In the genomic region with DNA sequence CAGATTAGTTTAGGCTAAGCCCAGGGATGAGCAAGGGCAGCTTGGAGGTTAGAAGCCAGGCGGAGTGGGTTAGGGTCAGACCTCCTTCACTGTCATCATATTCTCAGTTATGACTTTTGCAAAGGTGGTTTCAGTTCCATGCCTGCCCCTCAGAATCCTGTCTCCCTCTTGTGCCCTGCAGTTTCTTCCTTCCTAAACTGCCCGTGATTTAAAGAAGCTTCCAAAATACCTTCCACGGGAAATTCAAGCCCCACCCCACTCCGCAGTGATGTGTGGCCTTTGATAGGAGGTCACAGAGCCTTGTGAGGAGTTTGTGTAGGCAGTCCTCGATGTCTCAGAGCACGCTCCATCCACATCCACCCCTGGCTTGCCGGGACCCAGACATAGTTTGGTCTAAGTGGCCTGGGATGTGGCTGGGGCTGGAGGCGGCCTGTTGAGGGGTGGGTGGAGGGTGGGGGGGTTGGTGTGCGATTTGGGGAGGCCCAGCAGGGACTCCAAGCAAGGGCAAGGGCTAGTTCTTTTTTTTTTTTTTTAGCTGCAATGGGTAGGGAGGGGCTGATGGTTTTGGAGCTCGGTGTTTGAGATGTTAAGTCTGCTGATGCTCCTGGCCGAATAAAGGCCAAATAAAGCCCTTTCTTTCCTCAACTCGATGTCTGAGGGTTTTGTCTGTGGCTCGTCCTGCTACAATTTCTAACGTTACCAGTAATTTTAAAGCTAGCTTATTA, we compare ENCODE assay signal across 8 cellular contexts. TPM values are rescaled to one million over a fixed set of nuclear protein-coding genes. Genes with fewer than 3 reads are reported as not detected.
DNase-seq lines count a peak whose midpoint lies in the region; ATAC-seq and TF ChIP-seq lines count a peak whose summit lies in the region.

No MANE protein-coding gene starts in this region.

- in situ Hi-C loops in GM23248 (cut with MboI) = no loop called here

- H3K4me3 Mint-ChIP-seq in activated T-cell treated with anti-CD3 and anti-CD28 coated beads, Interleukin-2, amount 50 U/mL, for 4 hours = peak overlapping the region; percentile 93

- ATAC-seq in activated T-cell treated with anti-CD3 and anti-CD28 coated beads, Interleukin-2, amount 50 U/mL, for 4 hours = peak in 1 of 2 donors; percentile 11
- peak; percentile 5 for ATAC-seq in stimulated activated naive CD8-positive, alpha-beta T cell treated with anti-CD3 and anti-CD28 coated beads, Interleukin-15, Interleukin-2, amounts not matched to agents 100 U/mL and 50 U/mL, for 24 hours
- ATAC-seq in HG02973 (IDR thresholded peaks at IDR 0.05; ENCODE audit: unreplicated experiment) (no peak), HG03280 (IDR thresholded peaks at IDR 0.05; ENCODE audit: unreplicated experiment) (no peak)

- no peak overlapping the region for H2AFZ ChIP-seq in GM23248

- peaks cover 35% of the 10 kb centered on the region for H3F3A ChIP-seq in GM23248 (ENCODE audit: insufficient read depth)

- no peaks in the 10 kb centered on the region for H4K20me1 ChIP-seq in GM23248 (ENCODE audit: insufficient read depth)

- H3K4me2 ChIP-seq in GM23248 (ENCODE audit: unreplicated experiment) = peak overlapping the region; percentile 71

- H3K79me2 ChIP-seq in GM23248 (ENCODE audit: insufficient read depth) = peaks cover 48% of the 10 kb centered on the region

- TF ChIP-seq CTCF in right atrium auricular region (IDR thresholded peaks at IDR 0.05) = no peak

- H3K4me3 ChIP-seq in GM23248 = no peak overlapping the region
- peak overlapping the region in 1 of 2 donors; percentile 44 for H3K4me3 ChIP-seq in right atrium auricular region

- peaks cover 9% of the 10 kb centered on the region for H3K36me3 Mint-ChIP-seq in activated T-cell treated with anti-CD3 and anti-CD28 coated beads, Interleukin-2, amount 50 U/mL, for 4 hours (ENCODE audit: insufficient read depth)

- no peak for DNase-seq in GM23248
- DNase-seq in activated T-cell treated with anti-CD3 and anti-CD28 coated beads, Interleukin-2, amount 50 U/mL, for 4 hours = no peak
- DNase-seq in right atrium auricular region (ENCODE audit: low spot score) = no peak
- peak; percentile 58 for DNase-seq in stimulated activated naive CD8-positive, alpha-beta T cell treated with anti-CD3 and anti-CD28 coated beads, Interleukin-15, Interleukin-2, amounts not matched to agents 100 U/mL and 50 U/mL, for 24 hours
- no peak for DNase-seq in Kasumi-1 (lab: John Stamatoyannopoulos, UW)
- DNase-seq in activated gamma-delta T cell (lab: John Stamatoyannopoulos, UW) = no peak

- H3K27ac ChIP-seq in GM23248 (peak overlapping the region; percentile 55), right atrium auricular region (peak overlapping the region; percentile 84 to 88)

- H3K27me3 ChIP-seq in GM23248 (replicated peaks; ENCODE audit: insufficient read depth) = no peaks in the 10 kb centered on the region
- H3K27me3 ChIP-seq in right atrium auricular region = no peaks in the 10 kb centered on the region

- H3K4me1 ChIP-seq in GM23248 (ENCODE audit: insufficient read depth) = peaks cover 32% of the 10 kb centered on the region
- H3K4me1 ChIP-seq in right atrium auricular region = peaks cover 0 to 49% of the 10 kb centered on the region in 2 donors

- H3K27me3 Mint-ChIP-seq in activated T-cell treated with anti-CD3 and anti-CD28 coated beads, Interleukin-2, amount 50 U/mL, for 4 hours (ENCODE audit: low read depth) = no peaks in the 10 kb centered on the region

- H3K9me3 Mint-ChIP-seq in activated T-cell treated with anti-CD3 and anti-CD28 coated beads, Interleukin-2, amount 50 U/mL, for 4 hours = no peaks in the 10 kb centered on the region

- H3K36me3 ChIP-seq in GM23248 (ENCODE audit: low read depth) = no peaks in the 10 kb centered on the region
- H3K36me3 ChIP-seq in right atrium auricular region = no peaks in the 10 kb centered on the region

- H3K9me2 ChIP-seq in GM23248 (ENCODE audit: insufficient read depth) = no peaks in the 10 kb centered on the region

- H3K9me3 ChIP-seq in GM23248 (ENCODE audit: low read depth) = no peaks in the 10 kb centered on the region
- H3K9me3 ChIP-seq in right atrium auricular region = no peaks in the 10 kb centered on the region

- peaks cover 50% of the 10 kb centered on the region for H3K4me1 Mint-ChIP-seq in activated T-cell treated with anti-CD3 and anti-CD28 coated beads, Interleukin-2, amount 50 U/mL, for 4 hours (ENCODE audit: low read depth)

- 61 to 65% methylated on average over 12 to 14 of the region's 14 CpGs for WGBS in GM23248 (ENCODE audit: low coverage in 1 of 2, low lambda C conversion rate in 2 of 2, missing lambda C conversion rate in 2 of 2), 2 experiments

- H3K9ac ChIP-seq in GM23248 = peak overlapping the region; percentile 80

RNA-seq across cellular contexts. Expression of a gene that starts 1.6 kb away (rescaled TPM):
- total RNA-seq in GM23248 (2014; rRNA removed; shearing (Covaris generic)) = 72.7 and 77.3 TPM in 2 replicates
- 180 and 187 TPM in 2 replicates for polyA plus RNA-seq in GM23248 (2016; fragmentation: Nextera tagmentation; extraction: Ambion mirVana)
- 100 to 1,000 TPM in 2 of 3 donors, 10 to 100 TPM in 1; 99.3 to 144 (median 120) TPM for total RNA-seq in activated T-cell treated with anti-CD3 and anti-CD28 coated beads, Interleukin-2, amount 50 U/mL, for 4 hours
- 100 to 1,000 TPM in 1 of 2 donors, 10 to 100 TPM in 1; 82.3 to 241 TPM for total RNA-seq in right atrium auricular region

RNA-seq across cellular contexts. Expression of a gene that starts 4.6 kb away (rescaled TPM):
- total RNA-seq in GM23248 (2014; rRNA removed; shearing (Covaris generic)) = 75.2 and 104 TPM in 2 replicates
- polyA plus RNA-seq in GM23248 (2016; fragmentation: Nextera tagmentation; extraction: Ambion mirVana) = 1,025 and 1,029 TPM in 2 replicates
- total RNA-seq in activated T-cell treated with anti-CD3 and anti-CD28 coated beads, Interleukin-2, amount 50 U/mL, for 4 hours = 100 to 1,000 TPM; 197 to 257 (median 231) TPM
- 100 to 1,000 TPM; 120 to 296 TPM for total RNA-seq in right atrium auricular region

RNA-seq across cellular contexts. Expression of a gene that starts 8.4 kb away (rescaled TPM):
- 62.5 and 158 TPM in 2 replicates for total RNA-seq in GM23248 (2014; rRNA removed; shearing (Covaris generic))
- polyA plus RNA-seq in GM23248 (2016; fragmentation: Nextera tagmentation; extraction: Ambion mirVana) = 1,892 and 1,917 TPM in 2 replicates
- 10 to 100 TPM in 2 of 3 donors, 1 to 10 TPM in 1; 5.3 to 24.6 (median 20.4) TPM for total RNA-seq in activated T-cell treated with anti-CD3 and anti-CD28 coated beads, Interleukin-2, amount 50 U/mL, for 4 hours
- total RNA-seq in right atrium auricular region = 100 to 1,000 TPM; 156 to 372 TPM

RNA-seq across cellular contexts. Expression of a gene that starts 12.9 kb away (rescaled TPM):
- not detected in 2 replicates for total RNA-seq in GM23248 (2014; rRNA removed; shearing (Covaris generic))
- not detected in 2 replicates for polyA plus RNA-seq in GM23248 (2016; fragmentation: Nextera tagmentation; extraction: Ambion mirVana)
- not detected for total RNA-seq in activated T-cell treated with anti-CD3 and anti-CD28 coated beads, Interleukin-2, amount 50 U/mL, for 4 hours
- not detected for total RNA-seq in right atrium auricular region

RNA-seq across cellular contexts. Expression of a gene that starts 23.3 kb away (rescaled TPM):
- total RNA-seq in GM23248 (2014; rRNA removed; shearing (Covaris generic)) = 14.2 and 23.1 TPM in 2 replicates
- 4.4 and 4.6 TPM in 2 replicates for polyA plus RNA-seq in GM23248 (2016; fragmentation: Nextera tagmentation; extraction: Ambion mirVana)
- total RNA-seq in activated T-cell treated with anti-CD3 and anti-CD28 coated beads, Interleukin-2, amount 50 U/mL, for 4 hours = 10 to 100 TPM; 16.6 to 76.3 (median 28.3) TPM
- 1 to 10 TPM; 4.9 to 9.4 TPM for total RNA-seq in right atrium auricular region
